In the genomic region with DNA sequence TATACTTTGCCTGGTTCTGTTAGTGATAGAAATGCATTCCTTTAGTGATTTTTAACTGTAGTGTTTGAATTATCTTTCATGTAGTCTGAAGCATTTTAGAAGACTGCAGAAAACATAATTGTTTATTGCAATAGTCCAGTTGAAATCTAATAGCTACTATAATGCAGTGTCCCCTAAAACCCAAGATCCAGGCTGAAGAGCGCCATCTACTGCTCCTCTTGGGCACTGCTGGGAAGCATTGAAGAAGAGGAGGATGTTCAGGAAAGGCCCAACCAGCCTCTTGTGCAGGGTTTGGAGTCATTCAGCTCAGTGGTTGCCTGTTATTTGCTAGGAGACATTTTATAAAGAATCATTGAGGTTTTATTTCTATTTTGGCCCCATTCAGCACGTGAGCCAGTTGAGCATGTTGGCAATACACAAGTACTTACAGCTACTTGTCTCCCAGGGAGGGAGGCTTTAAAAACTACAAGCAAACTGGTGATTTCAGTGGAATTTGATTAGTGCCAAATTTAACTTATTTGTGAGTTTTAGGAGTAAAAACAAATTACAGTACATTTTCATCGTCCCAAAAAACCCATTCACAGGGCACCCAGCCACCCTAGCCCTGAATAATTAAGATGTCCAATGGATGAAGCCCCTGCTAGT, we compare ENCODE assay signal across 8 cellular contexts.
A peak's percentile ranks its signal among the peaks of the same experiment; 100 is the strongest.
DNase-seq lines count a peak whose midpoint lies in the region; ATAC-seq lines count a peak whose summit lies in the region.

No MANE protein-coding gene starts in this region.

- DNase-seq in NCI-H345 (lab: John Stamatoyannopoulos, UW) (peak; percentile 38), NCI-H345 treated with DMSO at 0.1 percent for 48 hours (lab: John Stamatoyannopoulos, UW; ENCODE audit: unreplicated experiment) (no peak), NCI-H1930 (lab: John Stamatoyannopoulos, UW) (peak; percentile 22 to 47), kidney glomerular epithelial cell (lab: John Stamatoyannopoulos, UW) (peak; percentile 85)
- peak; percentile 23 to 55 (median 36) for DNase-seq in activated CD4-positive, CD25-positive, alpha-beta regulatory T cell (lab: John Stamatoyannopoulos, UW)
- peak; percentile 36 for DNase-seq in central memory CD4-positive, alpha-beta T cell
- peak; percentile 62 for DNase-seq in stimulated activated CD4-positive, alpha-beta T cell treated with anti-CD3 and anti-CD28 coated beads, Interleukin-4, amount 100 ng/mL, for 1 hour

- no peak for ATAC-seq in GM18909 (IDR thresholded peaks at IDR 0.05; ENCODE audit: poor library complexity, unreplicated experiment)
